In genomic region chr9:121252104-121252851, GRCh38 we compare ENCODE assay signal across 12 cellular contexts.
"Had no signal": no experiment of that assay in that cellular context is flagged by ENCODE, and none has a peak within 500 bp of the region (broad histone marks: within the 10 kb centered on the region; RNA-seq: fewer than 3 reads in every experiment).

No MANE protein-coding gene starts in this region.

- H3K9me3 Mint-ChIP-seq: natural killer cell treated with Interleukin-12 subunit alpha and Interleukin-12 subunit beta and Interleukin-15 and Interleukin-18, amount 100 ng/mL, for 72 hours had no signal

- H3K4me3 Mint-ChIP-seq: natural killer cell treated with Interleukin-12 subunit alpha and Interleukin-12 subunit beta and Interleukin-15 and Interleukin-18, amount 100 ng/mL, for 72 hours had no signal

- H3K36me3 Mint-ChIP-seq: natural killer cell treated with Interleukin-12 subunit alpha and Interleukin-12 subunit beta and Interleukin-15 and Interleukin-18, amount 100 ng/mL, for 72 hours had no signal

- H3K4me1 ChIP-seq: adrenal gland, gastrocnemius medialis had no signal

- H3K9me3 ChIP-seq: adrenal gland, gastrocnemius medialis, left ventricle myocardium inferior, sigmoid colon, upper lobe of left lung had no signal

- H3K27me3 ChIP-seq: adrenal gland, gastrocnemius medialis, sigmoid colon, upper lobe of left lung had no signal

- H3K4me3 ChIP-seq: adrenal gland, gastrocnemius medialis, left ventricle myocardium inferior, sigmoid colon, upper lobe of left lung had no signal

- H3K27ac ChIP-seq: adrenal gland, gastrocnemius medialis, left ventricle myocardium inferior, sigmoid colon, upper lobe of left lung had no signal

- ATAC-seq: activated CD4-positive, CD25-positive, alpha-beta regulatory T cell treated with anti-CD3 and anti-CD28 coated beads, Interleukin-2, amount 50 U/mL, for 24 hours; gastrocnemius medialis; natural killer cell treated with Interleukin-12 subunit alpha and Interleukin-12 subunit beta and Interleukin-15 and Interleukin-18, amount 100 ng/mL, for 72 hours; stimulated activated naive CD8-positive, alpha-beta T cell treated with anti-CD3 and anti-CD28 coated beads, Interleukin-15, Interleukin-2, amounts not matched to agents 100 U/mL and 50 U/mL, for 24 hours had no signal

- H3K27ac Mint-ChIP-seq: natural killer cell treated with Interleukin-12 subunit alpha and Interleukin-12 subunit beta and Interleukin-15 and Interleukin-18, amount 100 ng/mL, for 72 hours had no signal

- DNase-seq: activated naive CD4-positive, alpha-beta T cell treated with anti-CD3 and anti-CD28 coated beads, Interleukin-2, amount 50 U/mL, for 16 hours; adrenal gland; effector CD8-positive, alpha-beta T cell; gastrocnemius medialis; left ventricle myocardium inferior; mesenchymal stem cell; sigmoid colon; stimulated activated CD4-positive, alpha-beta T cell treated with anti-CD3 and anti-CD28 coated beads, Interleukin-2, amount 100 ng/mL, for 48 hours; stimulated activated naive CD8-positive, alpha-beta T cell treated with anti-CD3 and anti-CD28 coated beads, Interleukin-15, Interleukin-2, amounts not matched to agents 100 U/mL and 50 U/mL, for 24 hours; upper lobe of left lung had no signal

- H3K36me3 ChIP-seq: adrenal gland, gastrocnemius medialis, left ventricle myocardium inferior, sigmoid colon, upper lobe of left lung had no signal
